ENCODE assay signal across 1 cellular context in the genomic region with DNA sequence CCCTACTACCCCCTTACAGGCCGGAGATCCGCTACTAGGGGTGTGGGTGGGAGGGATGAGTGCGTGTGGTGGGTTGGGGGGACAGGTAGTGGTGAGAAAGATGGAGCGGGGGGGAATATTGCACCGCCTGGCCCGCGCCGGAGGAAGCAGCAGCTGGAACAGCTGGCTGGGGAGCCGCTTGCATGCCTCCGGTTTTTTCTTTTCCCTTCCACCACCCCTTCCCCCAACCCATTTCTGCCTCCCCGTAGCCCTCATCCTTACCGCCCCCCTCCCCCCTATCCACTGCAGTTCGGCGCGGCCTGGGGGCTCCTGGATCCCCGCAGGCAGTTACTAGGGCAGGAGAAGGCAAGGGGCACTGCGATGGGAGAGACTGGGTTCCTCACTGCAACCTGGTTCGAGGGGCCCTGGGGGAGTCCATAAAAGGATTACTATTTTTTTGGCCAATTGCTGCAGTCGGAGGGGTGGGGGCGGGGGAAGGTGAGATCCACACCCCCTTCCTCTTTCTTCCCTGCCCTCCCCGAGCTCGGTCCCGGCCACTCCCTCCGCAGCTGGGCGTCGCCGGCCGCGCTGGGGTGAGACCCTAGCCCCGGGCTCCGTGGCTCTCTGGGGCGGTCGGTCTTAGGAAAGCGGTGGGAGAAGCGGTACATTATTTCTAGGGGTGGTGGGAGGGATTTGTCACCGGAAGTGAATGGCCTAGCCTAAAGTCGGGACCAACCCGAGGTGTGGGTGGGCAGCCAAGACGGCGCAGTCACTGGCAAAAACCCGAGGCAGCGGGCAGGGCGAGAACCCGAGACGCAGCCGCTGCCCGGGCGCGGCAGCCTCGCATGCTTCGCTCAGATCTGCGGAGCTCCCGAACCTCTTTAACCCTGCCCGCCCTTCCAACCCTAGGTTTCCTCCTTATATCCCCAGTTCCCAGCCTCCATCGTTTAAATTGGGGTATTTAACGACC.
TF ChIP-seq lines count a peak whose summit lies in the region.

No MANE protein-coding gene starts in this region.

TF ChIP-seq in HepG2, 621 proteins besides CTCF, POLR2A, EP300 and RAD21 (continued from another document and continues in another):
- TF ChIP-seq, protein P1, sequence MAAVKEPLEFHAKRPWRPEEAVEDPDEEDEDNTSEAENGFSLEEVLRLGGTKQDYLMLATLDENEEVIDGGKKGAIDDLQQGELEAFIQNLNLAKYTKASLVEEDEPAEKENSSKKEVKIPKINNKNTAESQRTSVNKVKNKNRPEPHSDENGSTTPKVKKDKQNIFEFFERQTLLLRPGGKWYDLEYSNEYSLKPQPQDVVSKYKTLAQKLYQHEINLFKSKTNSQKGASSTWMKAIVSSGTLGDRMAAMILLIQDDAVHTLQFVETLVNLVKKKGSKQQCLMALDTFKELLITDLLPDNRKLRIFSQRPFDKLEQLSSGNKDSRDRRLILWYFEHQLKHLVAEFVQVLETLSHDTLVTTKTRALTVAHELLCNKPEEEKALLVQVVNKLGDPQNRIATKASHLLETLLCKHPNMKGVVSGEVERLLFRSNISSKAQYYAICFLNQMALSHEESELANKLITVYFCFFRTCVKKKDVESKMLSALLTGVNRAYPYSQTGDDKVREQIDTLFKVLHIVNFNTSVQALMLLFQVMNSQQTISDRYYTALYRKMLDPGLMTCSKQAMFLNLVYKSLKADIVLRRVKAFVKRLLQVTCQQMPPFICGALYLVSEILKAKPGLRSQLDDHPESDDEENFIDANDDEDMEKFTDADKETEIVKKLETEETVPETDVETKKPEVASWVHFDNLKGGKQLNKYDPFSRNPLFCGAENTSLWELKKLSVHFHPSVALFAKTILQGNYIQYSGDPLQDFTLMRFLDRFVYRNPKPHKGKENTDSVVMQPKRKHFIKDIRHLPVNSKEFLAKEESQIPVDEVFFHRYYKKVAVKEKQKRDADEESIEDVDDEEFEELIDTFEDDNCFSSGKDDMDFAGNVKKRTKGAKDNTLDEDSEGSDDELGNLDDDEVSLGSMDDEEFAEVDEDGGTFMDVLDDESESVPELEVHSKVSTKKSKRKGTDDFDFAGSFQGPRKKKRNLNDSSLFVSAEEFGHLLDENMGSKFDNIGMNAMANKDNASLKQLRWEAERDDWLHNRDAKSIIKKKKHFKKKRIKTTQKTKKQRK (IDR thresholded peaks at IDR 0.05; ENCODE audit: low read length) = no peak
- TF ChIP-seq, protein P2, sequence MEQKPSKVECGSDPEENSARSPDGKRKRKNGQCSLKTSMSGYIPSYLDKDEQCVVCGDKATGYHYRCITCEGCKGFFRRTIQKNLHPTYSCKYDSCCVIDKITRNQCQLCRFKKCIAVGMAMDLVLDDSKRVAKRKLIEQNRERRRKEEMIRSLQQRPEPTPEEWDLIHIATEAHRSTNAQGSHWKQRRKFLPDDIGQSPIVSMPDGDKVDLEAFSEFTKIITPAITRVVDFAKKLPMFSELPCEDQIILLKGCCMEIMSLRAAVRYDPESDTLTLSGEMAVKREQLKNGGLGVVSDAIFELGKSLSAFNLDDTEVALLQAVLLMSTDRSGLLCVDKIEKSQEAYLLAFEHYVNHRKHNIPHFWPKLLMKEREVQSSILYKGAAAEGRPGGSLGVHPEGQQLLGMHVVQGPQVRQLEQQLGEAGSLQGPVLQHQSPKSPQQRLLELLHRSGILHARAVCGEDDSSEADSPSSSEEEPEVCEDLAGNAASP (CRISPR knock-in tag; IDR thresholded peaks at IDR 0.05; ENCODE audit: borderline replicate concordance) = peak; percentile 24; the same call in 1 of the 2 replicates
- 0 out of 2 replicates have a peak, but pooled peaks have one; percentile 24 for TF ChIP-seq ZSCAN20 (CRISPR knock-in tag; IDR thresholded peaks at IDR 0.05; ENCODE audit: borderline replicate concordance)
- no peak for TF ChIP-seq ZNF713 (CRISPR knock-in tag; IDR thresholded peaks at IDR 0.05)
- TF ChIP-seq RBM39 (IDR thresholded peaks at IDR 0.05; ENCODE audit: low read depth, low read length, poor library complexity, severe bottlenecking) = peak; percentile 86
- TF ChIP-seq ZNF552 (CRISPR knock-in tag; IDR thresholded peaks at IDR 0.05; ENCODE audit: borderline replicate concordance) = peak; percentile 28; the same call in 1 of the 2 replicates
- TF ChIP-seq, protein P3, sequence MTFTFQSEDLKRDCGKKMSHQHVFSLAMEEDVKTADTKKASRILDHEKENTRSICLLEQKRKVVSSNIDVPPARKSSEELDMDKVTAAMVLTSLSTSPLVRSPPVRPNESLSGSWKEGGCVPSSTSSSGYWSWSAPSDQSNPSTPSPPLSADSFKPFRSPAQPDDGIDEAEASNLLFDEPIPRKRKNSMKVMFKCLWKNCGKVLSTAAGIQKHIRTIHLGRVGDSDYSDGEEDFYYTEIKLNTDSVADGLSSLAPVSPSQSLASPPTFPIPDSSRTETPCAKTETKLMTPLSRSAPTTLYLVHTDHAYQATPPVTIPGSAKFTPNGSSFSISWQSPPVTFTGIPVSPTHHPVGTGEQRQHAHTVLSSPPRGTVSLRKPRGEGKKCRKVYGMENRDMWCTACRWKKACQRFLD (CRISPR knock-in tag; IDR thresholded peaks at IDR 0.05; ENCODE audit: borderline replicate concordance) = no peak
- TF ChIP-seq, protein P4, sequence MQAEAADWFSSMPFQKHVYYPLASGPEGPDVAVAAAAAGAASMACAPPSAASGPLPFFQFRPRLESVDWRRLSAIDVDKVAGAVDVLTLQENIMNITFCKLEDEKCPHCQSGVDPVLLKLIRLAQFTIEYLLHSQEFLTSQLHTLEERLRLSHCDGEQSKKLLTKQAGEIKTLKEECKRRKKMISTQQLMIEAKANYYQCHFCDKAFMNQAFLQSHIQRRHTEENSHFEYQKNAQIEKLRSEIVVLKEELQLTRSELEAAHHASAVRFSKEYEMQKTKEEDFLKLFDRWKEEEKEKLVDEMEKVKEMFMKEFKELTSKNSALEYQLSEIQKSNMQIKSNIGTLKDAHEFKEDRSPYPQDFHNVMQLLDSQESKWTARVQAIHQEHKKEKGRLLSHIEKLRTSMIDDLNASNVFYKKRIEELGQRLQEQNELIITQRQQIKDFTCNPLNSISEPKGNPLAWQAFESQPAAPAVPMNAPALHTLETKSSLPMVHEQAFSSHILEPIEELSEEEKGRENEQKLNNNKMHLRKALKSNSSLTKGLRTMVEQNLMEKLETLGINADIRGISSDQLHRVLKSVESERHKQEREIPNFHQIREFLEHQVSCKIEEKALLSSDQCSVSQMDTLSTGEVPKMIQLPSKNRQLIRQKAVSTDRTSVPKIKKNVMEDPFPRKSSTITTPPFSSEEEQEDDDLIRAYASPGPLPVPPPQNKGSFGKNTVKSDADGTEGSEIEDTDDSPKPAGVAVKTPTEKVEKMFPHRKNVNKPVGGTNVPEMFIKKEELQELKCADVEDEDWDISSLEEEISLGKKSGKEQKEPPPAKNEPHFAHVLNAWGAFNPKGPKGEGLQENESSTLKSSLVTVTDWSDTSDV (CRISPR knock-in tag; IDR thresholded peaks at IDR 0.05) = no peak
- TF ChIP-seq, protein P5, sequence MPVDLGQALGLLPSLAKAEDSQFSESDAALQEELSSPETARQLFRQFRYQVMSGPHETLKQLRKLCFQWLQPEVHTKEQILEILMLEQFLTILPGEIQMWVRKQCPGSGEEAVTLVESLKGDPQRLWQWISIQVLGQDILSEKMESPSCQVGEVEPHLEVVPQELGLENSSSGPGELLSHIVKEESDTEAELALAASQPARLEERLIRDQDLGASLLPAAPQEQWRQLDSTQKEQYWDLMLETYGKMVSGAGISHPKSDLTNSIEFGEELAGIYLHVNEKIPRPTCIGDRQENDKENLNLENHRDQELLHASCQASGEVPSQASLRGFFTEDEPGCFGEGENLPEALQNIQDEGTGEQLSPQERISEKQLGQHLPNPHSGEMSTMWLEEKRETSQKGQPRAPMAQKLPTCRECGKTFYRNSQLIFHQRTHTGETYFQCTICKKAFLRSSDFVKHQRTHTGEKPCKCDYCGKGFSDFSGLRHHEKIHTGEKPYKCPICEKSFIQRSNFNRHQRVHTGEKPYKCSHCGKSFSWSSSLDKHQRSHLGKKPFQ (CRISPR knock-in tag; IDR thresholded peaks at IDR 0.05; ENCODE audit: insufficient replicate concordance) = peak; percentile 96
- no peak for TF ChIP-seq ATRX (CRISPR knock-in tag; IDR thresholded peaks at IDR 0.05; ENCODE audit: borderline replicate concordance)
- TF ChIP-seq NR2F6 (IDR thresholded peaks at IDR 0.05) = no peak
- TF ChIP-seq NR2F6 (CRISPR knock-in tag; IDR thresholded peaks at IDR 0.05) = peak; percentile 73; the same call in 1 of the 2 replicates
- TF ChIP-seq, protein P6, sequence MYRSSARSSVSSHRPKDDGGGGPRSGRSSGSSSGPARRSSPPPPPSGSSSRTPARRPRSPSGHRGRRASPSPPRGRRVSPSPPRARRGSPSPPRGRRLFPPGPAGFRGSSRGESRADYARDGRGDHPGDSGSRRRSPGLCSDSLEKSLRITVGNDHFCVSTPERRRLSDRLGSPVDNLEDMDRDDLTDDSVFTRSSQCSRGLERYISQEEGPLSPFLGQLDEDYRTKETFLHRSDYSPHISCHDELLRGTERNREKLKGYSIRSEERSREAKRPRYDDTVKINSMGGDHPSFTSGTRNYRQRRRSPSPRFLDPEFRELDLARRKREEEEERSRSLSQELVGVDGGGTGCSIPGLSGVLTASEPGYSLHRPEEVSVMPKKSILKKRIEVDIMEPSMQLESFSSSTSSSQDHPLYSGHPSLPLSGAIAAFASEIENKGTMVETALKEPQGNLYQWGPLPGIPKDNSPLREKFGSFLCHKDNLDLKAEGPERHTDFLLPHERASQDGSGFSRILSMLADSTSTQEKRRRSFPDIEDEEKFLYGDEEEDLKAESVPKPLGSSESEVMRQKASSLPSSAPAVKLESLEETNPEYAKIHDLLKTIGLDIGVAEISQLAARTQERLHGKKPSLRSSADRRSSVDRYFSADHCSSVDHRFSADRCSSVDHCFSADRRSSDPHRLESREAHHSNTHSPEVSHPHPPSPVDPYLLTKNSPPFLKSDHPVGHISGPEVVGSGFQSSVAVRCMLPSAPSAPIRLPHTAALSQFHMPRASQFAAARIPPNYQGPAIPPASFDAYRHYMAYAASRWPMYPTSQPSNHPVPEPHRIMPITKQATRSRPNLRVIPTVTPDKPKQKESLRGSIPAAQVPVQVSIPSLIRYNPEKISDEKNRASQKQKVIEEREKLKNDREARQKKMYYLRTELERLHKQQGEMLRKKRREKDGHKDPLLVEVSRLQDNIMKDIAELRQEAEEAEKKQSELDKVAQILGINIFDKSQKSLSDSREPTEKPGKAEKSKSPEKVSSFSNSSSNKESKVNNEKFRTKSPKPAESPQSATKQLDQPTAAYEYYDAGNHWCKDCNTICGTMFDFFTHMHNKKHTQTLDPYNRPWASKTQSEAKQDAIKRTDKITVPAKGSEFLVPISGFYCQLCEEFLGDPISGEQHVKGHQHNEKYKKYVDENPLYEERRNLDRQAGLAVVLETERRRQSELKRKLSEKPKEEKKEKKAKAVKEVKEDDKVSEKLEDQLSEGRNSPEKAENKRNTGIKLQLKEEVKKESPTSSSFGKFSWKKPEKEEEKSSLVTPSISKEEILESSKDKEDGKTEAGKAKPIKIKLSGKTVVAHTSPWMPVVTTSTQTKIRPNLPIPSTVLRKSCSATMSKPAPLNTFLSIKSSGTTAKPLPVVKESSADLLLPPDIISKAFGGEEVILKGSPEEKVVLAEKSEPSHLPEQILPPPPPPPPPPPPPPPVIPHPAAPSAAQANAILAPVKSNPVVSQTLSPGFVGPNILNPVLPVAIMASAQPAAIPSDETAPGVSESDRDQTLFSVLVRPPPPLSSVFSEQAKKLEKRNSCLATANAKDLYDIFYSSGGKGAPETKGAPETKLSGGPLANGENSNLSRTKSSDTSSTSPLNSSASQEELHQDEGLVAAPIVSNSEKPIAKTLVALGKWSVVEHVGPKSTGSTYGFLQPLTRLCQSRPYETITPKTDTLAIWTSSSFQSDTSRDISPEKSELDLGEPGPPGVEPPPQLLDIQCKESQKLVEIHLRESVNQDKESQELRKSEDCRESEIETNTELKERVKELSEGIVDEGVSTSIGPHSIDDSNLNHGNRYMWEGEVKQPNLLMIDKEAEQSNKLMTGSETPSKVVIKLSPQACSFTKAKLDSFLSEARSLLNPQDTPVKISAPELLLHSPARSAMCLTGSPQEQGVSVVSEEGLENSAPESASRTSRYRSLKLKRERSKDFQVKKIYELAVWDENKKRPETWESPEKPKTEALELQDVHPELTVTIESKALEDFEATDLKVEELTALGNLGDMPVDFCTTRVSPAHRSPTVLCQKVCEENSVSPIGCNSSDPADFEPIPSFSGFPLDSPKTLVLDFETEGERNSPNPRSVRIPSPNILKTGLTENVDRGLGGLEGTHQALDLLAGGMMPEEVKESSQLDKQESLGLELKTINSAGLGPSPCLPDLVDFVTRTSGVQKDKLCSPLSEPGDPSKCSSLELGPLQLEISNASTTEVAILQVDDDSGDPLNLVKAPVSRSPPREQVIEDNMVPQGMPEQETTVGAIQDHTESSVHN (CRISPR knock-in tag; IDR thresholded peaks at IDR 0.05) = 0 out of 2 replicates have a peak, but pooled peaks have one; percentile 84
- no peak for TF ChIP-seq CEBPB (IDR thresholded peaks at IDR 0.05; ENCODE audit: borderline replicate concordance, low read depth, low read length)
- peak; percentile 34; the same call in 1 of the 2 replicates for TF ChIP-seq SAFB2 (CRISPR knock-in tag; IDR thresholded peaks at IDR 0.05; ENCODE audit: borderline replicate concordance, low read depth)
- peak; percentile 92 for TF ChIP-seq ZBTB3 (CRISPR knock-in tag; IDR thresholded peaks at IDR 0.05; ENCODE audit: borderline replicate concordance, low read depth)
- TF ChIP-seq, protein P7, sequence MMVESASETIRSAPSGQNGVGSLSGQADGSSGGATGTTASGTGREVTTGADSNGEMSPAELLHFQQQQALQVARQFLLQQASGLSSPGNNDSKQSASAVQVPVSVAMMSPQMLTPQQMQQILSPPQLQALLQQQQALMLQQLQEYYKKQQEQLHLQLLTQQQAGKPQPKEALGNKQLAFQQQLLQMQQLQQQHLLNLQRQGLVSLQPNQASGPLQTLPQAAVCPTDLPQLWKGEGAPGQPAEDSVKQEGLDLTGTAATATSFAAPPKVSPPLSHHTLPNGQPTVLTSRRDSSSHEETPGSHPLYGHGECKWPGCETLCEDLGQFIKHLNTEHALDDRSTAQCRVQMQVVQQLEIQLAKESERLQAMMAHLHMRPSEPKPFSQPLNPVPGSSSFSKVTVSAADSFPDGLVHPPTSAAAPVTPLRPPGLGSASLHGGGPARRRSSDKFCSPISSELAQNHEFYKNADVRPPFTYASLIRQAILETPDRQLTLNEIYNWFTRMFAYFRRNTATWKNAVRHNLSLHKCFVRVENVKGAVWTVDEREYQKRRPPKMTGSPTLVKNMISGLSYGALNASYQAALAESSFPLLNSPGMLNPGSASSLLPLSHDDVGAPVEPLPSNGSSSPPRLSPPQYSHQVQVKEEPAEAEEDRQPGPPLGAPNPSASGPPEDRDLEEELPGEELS (CRISPR knock-in tag; IDR thresholded peaks at IDR 0.05) = 0 out of 2 replicates have a peak, but pooled peaks have one; percentile 11
- TF ChIP-seq ZNF782 (CRISPR knock-in tag; IDR thresholded peaks at IDR 0.05; ENCODE audit: borderline replicate concordance) = peak; percentile 82
- TF ChIP-seq NR1H2 (CRISPR knock-in tag; IDR thresholded peaks at IDR 0.05; ENCODE audit: borderline replicate concordance, low read depth) = no peak
- TF ChIP-seq HNF4G (IDR thresholded peaks at IDR 0.05; ENCODE audit: borderline replicate concordance, low read depth, low read length) = no peak
- TF ChIP-seq HNF4G (CRISPR knock-in tag; IDR thresholded peaks at IDR 0.05; ENCODE audit: borderline replicate concordance, low read depth) = no peak
- no peak; the same call in 1 of the 2 replicates for TF ChIP-seq SMAD1 (CRISPR knock-in tag; IDR thresholded peaks at IDR 0.05; ENCODE audit: borderline replicate concordance, low read depth)
- TF ChIP-seq, protein P8, sequence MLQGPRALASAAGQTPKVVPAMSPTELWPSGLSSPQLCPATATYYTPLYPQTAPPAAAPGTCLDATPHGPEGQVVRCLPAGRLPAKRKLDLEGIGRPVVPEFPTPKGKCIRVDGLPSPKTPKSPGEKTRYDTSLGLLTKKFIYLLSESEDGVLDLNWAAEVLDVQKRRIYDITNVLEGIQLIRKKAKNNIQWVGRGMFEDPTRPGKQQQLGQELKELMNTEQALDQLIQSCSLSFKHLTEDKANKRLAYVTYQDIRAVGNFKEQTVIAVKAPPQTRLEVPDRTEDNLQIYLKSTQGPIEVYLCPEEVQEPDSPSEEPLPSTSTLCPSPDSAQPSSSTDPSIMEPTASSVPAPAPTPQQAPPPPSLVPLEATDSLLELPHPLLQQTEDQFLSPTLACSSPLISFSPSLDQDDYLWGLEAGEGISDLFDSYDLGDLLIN (CRISPR knock-in tag; IDR thresholded peaks at IDR 0.05; ENCODE audit: borderline replicate concordance) = 0 out of 2 replicates have a peak, but pooled peaks have one; percentile 39
- TF ChIP-seq ZNF296 (CRISPR knock-in tag; conservative IDR thresholded peaks at IDR 0.05) = no peak
